Comparison of ENCODE assay signal across 9 cellular contexts in the genomic region with DNA sequence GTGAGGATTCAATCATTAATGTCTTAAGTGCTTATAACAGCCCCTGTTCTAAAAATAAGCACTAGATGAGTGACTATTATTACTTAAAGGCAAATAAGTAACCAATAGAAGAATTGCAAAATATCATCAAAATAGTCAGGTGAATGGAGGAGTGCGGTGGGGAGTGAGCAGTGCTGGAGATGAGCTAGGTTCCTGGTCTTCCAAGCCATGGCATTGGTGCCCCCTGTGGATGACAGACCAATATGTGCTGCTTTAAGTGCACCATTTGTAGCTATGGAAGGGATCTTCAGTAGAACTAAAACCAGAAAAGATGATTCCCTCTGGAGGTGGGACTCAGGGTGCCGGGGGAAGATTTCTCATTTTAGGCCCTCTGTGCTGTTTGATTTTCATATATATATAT. TPM values are rescaled to one million over a fixed set of nuclear protein-coding genes. Genes with fewer than 3 reads are reported as not detected.
DNase-seq lines count a peak whose midpoint lies in the region; ATAC-seq and TF ChIP-seq lines count a peak whose summit lies in the region.
"Had no signal": no experiment of that assay in that cellular context is flagged by ENCODE, and none has a peak within 500 bp of the region (broad histone marks: within the 10 kb centered on the region; RNA-seq: fewer than 3 reads in every experiment).

No MANE protein-coding gene starts in this region.

- DNase-seq in CD8-positive, alpha-beta memory T cell: peak in 4 of 5 donors; percentile 6 to 64 (median 25)
- DNase-seq in HT1080 (ENCODE audit: low read depth): peak; percentile 61
- DNase-seq in activated B cell treated with CpG ODN at 0.5 μM for 24 hours: no peak
- peak in 2 of 3 donors; percentile 58 to 72 for DNase-seq in right lobe of liver
- no peak for DNase-seq in ureter (ENCODE audit: low spot score)
- DNase-seq in superior temporal gyrus (ENCODE audit: extremely low spot score): no peak

- H3K9me3 ChIP-seq in CD8-positive, alpha-beta memory T cell (ENCODE audit: low read length): no peaks in the 10 kb centered on the region
- H3K9me3 ChIP-seq in right lobe of liver: no peaks in the 10 kb centered on the region

- no peaks in the 10 kb centered on the region for H3K4me1 ChIP-seq in CD8-positive, alpha-beta memory T cell (ENCODE audit: insufficient read depth, low read length)
- no peaks in the 10 kb centered on the region for H3K4me1 ChIP-seq in right lobe of liver

- intact Hi-C loops in activated B cell treated with CpG ODN at 0.5 μM for 24 hours (cut with micrococcal nuclease): loop anchor here (1.0 kb wide), 1 partner anchor 48 kb away; no protein-coding TSS in a partner anchor
- intact Hi-C loops in right lobe of liver (cut with DNase I): no loop called here

- CTCF ChIA-PET in CD8-positive, alpha-beta memory T cell (lab: Charles Lee): interaction anchor here (0.8 to 1.5 kb wide), 5 partner anchors 9 to 111 kb away, joined by 3 to 7 read pairs (median 3); a partner anchor contains a TSS
- CTCF ChIA-PET in activated B cell treated with CpG ODN at 0.5 μM for 24 hours (lab: Charles Lee): interaction anchor here (0.6 to 1.1 kb wide), 5 partner anchors 18 to 302 kb away, joined by 3 to 5 read pairs (median 4); a partner anchor contains a TSS

- H3K4me3 Mint-ChIP-seq in CD8-positive, alpha-beta memory T cell: no peak overlapping the region
- H3K4me3 Mint-ChIP-seq in activated B cell treated with CpG ODN at 0.5 μM for 24 hours: no peak overlapping the region
- H3K4me3 Mint-ChIP-seq: dendritic cell treated with granulocyte-macrophage colony-stimulating factor and Interleukin-4, amounts not matched to agents 40 ng/mL and 50 ng/mL, for 4 days had no signal

- peaks cover 0 to 5% of the 10 kb centered on the region in 2 donors for H3K27me3 Mint-ChIP-seq in CD8-positive, alpha-beta memory T cell
- peaks cover 6% of the 10 kb centered on the region for H3K27me3 Mint-ChIP-seq in activated B cell treated with CpG ODN at 0.5 μM for 24 hours

- no peak overlapping the region for H3K27ac ChIP-seq in CD8-positive, alpha-beta memory T cell (ENCODE audit: low read depth, low read length)
- H3K27ac ChIP-seq in right lobe of liver: no peak overlapping the region

- ATAC-seq in activated B cell treated with CpG ODN at 0.5 μM for 24 hours (ENCODE audit: low read depth) (peak; percentile 68), right lobe of liver (peak; percentile 93 to 98 (median 96)), HG03139 (IDR thresholded peaks at IDR 0.05; ENCODE audit: unreplicated experiment) (no peak), GM21381 (IDR thresholded peaks at IDR 0.05; ENCODE audit: unreplicated experiment) (no peak)

- H3K36me3 Mint-ChIP-seq in CD8-positive, alpha-beta memory T cell: no peaks in the 10 kb centered on the region
- no peaks in the 10 kb centered on the region for H3K36me3 Mint-ChIP-seq in activated B cell treated with CpG ODN at 0.5 μM for 24 hours (ENCODE audit: low read depth)

- no peaks in the 10 kb centered on the region for H3K36me3 ChIP-seq in CD8-positive, alpha-beta memory T cell (ENCODE audit: insufficient read depth, low read length)
- H3K36me3 ChIP-seq in right lobe of liver: no peaks in the 10 kb centered on the region

- H3K9me3 Mint-ChIP-seq in CD8-positive, alpha-beta memory T cell: no peaks in the 10 kb centered on the region
- no peaks in the 10 kb centered on the region for H3K9me3 Mint-ChIP-seq in activated B cell treated with CpG ODN at 0.5 μM for 24 hours
- H3K9me3 Mint-ChIP-seq: dendritic cell treated with granulocyte-macrophage colony-stimulating factor and Interleukin-4, amounts not matched to agents 40 ng/mL and 50 ng/mL, for 4 days had no signal

- no peak for TF ChIP-seq POLR2A in right lobe of liver (IDR thresholded peaks at IDR 0.05)

- peaks cover 0 to 7% (median 5%) of the 10 kb centered on the region in 3 donors for H3K4me1 Mint-ChIP-seq in CD8-positive, alpha-beta memory T cell
- H3K4me1 Mint-ChIP-seq in activated B cell treated with CpG ODN at 0.5 μM for 24 hours: no peaks in the 10 kb centered on the region

- TF ChIP-seq CTCF in activated B cell treated with CpG ODN at 0.5 μM for 24 hours (IDR thresholded peaks at IDR 0.05): no peak
- peak; percentile 37 to 47 (median 42) for TF ChIP-seq CTCF in right lobe of liver (IDR thresholded peaks at IDR 0.05)

- H3K27me3 ChIP-seq in CD8-positive, alpha-beta memory T cell (ENCODE audit: insufficient read depth, low read length, poor library complexity, severe bottlenecking): no peaks in the 10 kb centered on the region
- no peaks in the 10 kb centered on the region for H3K27me3 ChIP-seq in right lobe of liver

- POLR2A ChIA-PET in CD8-positive, alpha-beta memory T cell (lab: Charles Lee): interaction anchor here (0.9 kb wide), 1 partner anchor 47 kb away, joined by 3 read pairs; no protein-coding TSS in a partner anchor
- POLR2A ChIA-PET in activated B cell treated with CpG ODN at 0.5 μM for 24 hours (lab: Charles Lee): interaction anchor here (0.7 to 1.1 kb wide), 3 partner anchors 19 to 306 kb away, joined by 3 to 4 read pairs (median 4); a partner anchor contains a TSS

- no peak overlapping the region for H3K27ac Mint-ChIP-seq in CD8-positive, alpha-beta memory T cell
- no peak overlapping the region for H3K27ac Mint-ChIP-seq in activated B cell treated with CpG ODN at 0.5 μM for 24 hours
- H3K27ac Mint-ChIP-seq: dendritic cell treated with granulocyte-macrophage colony-stimulating factor and Interleukin-4, amounts not matched to agents 40 ng/mL and 50 ng/mL, for 4 days had no signal

- H3K4me3 ChIP-seq in CD8-positive, alpha-beta memory T cell (ENCODE audit: low read length): no peak overlapping the region
- H3K4me3 ChIP-seq in right lobe of liver: no peak overlapping the region

- 58% methylated on average over 2 of the region's 2 CpGs for WGBS in right lobe of liver (ENCODE audit: insufficient coverage, low coverage, low lambda C conversion rate, missing lambda C conversion rate)

RNA-seq across cellular contexts. Expression of a gene that starts 46.1 kb away (rescaled TPM):
- total RNA-seq in CD8-positive, alpha-beta memory T cell: 10 to 100 TPM; 16.5 to 17.1 TPM
- polyA plus RNA-seq in CD8-positive, alpha-beta memory T cell: 3.4 TPM
- 15.1 and 23.5 TPM in 2 replicates for total RNA-seq in HT1080 (2014; rRNA removed; shearing (Covaris generic))
- 6.6 and 7.5 TPM in 2 replicates for polyA plus RNA-seq in HT1080 (2015; cell fraction: cytosol; rRNA removed)
- 12.6 and 14.3 TPM in 2 replicates for polyA plus RNA-seq in HT1080 (2015; cell fraction: nucleus; rRNA removed)
- 14.2 and 15.6 TPM in 2 replicates for total RNA-seq in activated B cell treated with CpG ODN at 0.5 μM for 24 hours
- total RNA-seq in right lobe of liver: 10 to 100 TPM; 23.2 to 72.9 (median 48.2) TPM
- 28.9 TPM for total RNA-seq in ureter

RNA-seq across cellular contexts. Expression of a gene that starts 50.4 kb away (rescaled TPM):
- 10 to 100 TPM; 14.1 to 14.8 TPM for total RNA-seq in CD8-positive, alpha-beta memory T cell
- 0.51 TPM for polyA plus RNA-seq in CD8-positive, alpha-beta memory T cell
- total RNA-seq in HT1080 (2014; rRNA removed; shearing (Covaris generic)): 37.5 and 50.3 TPM in 2 replicates
- polyA plus RNA-seq in HT1080 (2015; cell fraction: cytosol; rRNA removed): 43.2 and 46.8 TPM in 2 replicates
- 36.7 and 38.1 TPM in 2 replicates for polyA plus RNA-seq in HT1080 (2015; cell fraction: nucleus; rRNA removed)
- total RNA-seq in activated B cell treated with CpG ODN at 0.5 μM for 24 hours: 0.35 and 0.59 TPM in 2 replicates
- under 1 TPM in 5 of 6 experiments, not detected in 1; 0.22 to 0.80 (median 0.50) TPM for total RNA-seq in right lobe of liver
- not detected for total RNA-seq in ureter

Comparison
In these comparisons a context has a peak if more than half of its experiments do, and no peak if none do; other contexts are left out.
1. DNase-seq: peak in CD8-positive, alpha-beta memory T cell (4 of 5), HT1080 (single experiment) and right lobe of liver (2 of 3); none in activated B cell treated with CpG ODN at 0.5 μM for 24 hours (single experiment), ureter (single experiment) and superior temporal gyrus (single experiment).
2. ATAC-seq: peak in activated B cell treated with CpG ODN at 0.5 μM for 24 hours (single experiment) and right lobe of liver (4 of 4); none in HG03139 (single experiment) and GM21381 (single experiment).